Comparison of ENCODE assay signal across 8 cellular contexts in genomic region chr2:239991689-239992314, GRCh38. TPM values are rescaled to one million over a fixed set of nuclear protein-coding genes. Genes with fewer than 3 reads are reported as not detected.
DNase-seq lines count a peak whose midpoint lies in the region; ATAC-seq and TF ChIP-seq lines count a peak whose summit lies in the region.

No MANE protein-coding gene starts in this region.

- H3K9ac ChIP-seq in H9 (ENCODE audit: extremely low read depth, insufficient read length, low read length) = no peak overlapping the region

- no peak overlapping the region for H3K27ac Mint-ChIP-seq in CD4-positive, CD25-positive, alpha-beta regulatory T cell
- H3K27ac Mint-ChIP-seq in H9 = no peak overlapping the region
- H3K27ac Mint-ChIP-seq in stimulated activated naive CD8-positive, alpha-beta T cell treated with anti-CD3 and anti-CD28 coated beads, Interleukin-15, amount 100 ng/mL, for 72 hours = no peak overlapping the region

- no peaks in the 10 kb centered on the region for H3K79me2 ChIP-seq in H9 (ENCODE audit: insufficient read depth, low read length)

- H3T11ph ChIP-seq in H9 (ENCODE audit: low read length) = no peak overlapping the region

- no peaks in the 10 kb centered on the region for H3K4me1 ChIP-seq in CD4-positive, CD25-positive, alpha-beta regulatory T cell (ENCODE audit: control insufficient read depth, insufficient read depth, low read length, poor library complexity, severe bottlenecking)
- H3K4me1 ChIP-seq in H9 (ENCODE audit: insufficient read depth, low read length) = no peaks in the 10 kb centered on the region
- H3K4me1 ChIP-seq in thoracic aorta (ENCODE audit: control insufficient read depth in 1 of 2, low read depth in 2 of 2) = no peaks in the 10 kb centered on the region

- peaks cover 2% of the 10 kb centered on the region for H4K20me1 ChIP-seq in H9 (ENCODE audit: control insufficient read depth, insufficient read depth, insufficient read length)

- no peak overlapping the region for H2BK15ac ChIP-seq in H9 (ENCODE audit: low read depth, low read length)

- no peak overlapping the region for H3K56ac ChIP-seq in H9 (ENCODE audit: insufficient read length, low read depth, low read length)

- H3K23ac ChIP-seq in H9 (ENCODE audit: insufficient read length, low read depth, low read length) = no peak overlapping the region

- no peaks in the 10 kb centered on the region for H3K79me1 ChIP-seq in H9 (ENCODE audit: insufficient read depth, low read depth, low read length, poor library complexity, severe bottlenecking)

- H2AFZ ChIP-seq in H9 (ENCODE audit: low read length) = no peak overlapping the region

- no peak overlapping the region for H3K14ac ChIP-seq in H9 (ENCODE audit: insufficient read depth, low read length)

- no peaks in the 10 kb centered on the region for H3K9me3 ChIP-seq in CD4-positive, CD25-positive, alpha-beta regulatory T cell (ENCODE audit: control insufficient read depth in 2 of 2, low read length in 2 of 2)
- no peaks in the 10 kb centered on the region for H3K9me3 ChIP-seq in H9 (ENCODE audit: control insufficient read depth, low read depth, low read length)
- H3K9me3 ChIP-seq in thoracic aorta = no peaks in the 10 kb centered on the region

- H4K91ac ChIP-seq in H9 (ENCODE audit: insufficient read length, low read depth, low read length) = no peak overlapping the region

- H4K5ac ChIP-seq in H9 (ENCODE audit: insufficient read length, low read depth, low read length) = no peak overlapping the region

- H3K27ac ChIP-seq in CD4-positive, CD25-positive, alpha-beta regulatory T cell (ENCODE audit: insufficient read depth, low read length, poor library complexity, severe bottlenecking) = no peak overlapping the region
- no peak overlapping the region for H3K27ac ChIP-seq in H9 (ENCODE audit: insufficient read length, low read depth, low read length)
- no peak overlapping the region for H3K27ac ChIP-seq in thoracic aorta

- H4K8ac ChIP-seq in H9 (replicated peaks; ENCODE audit: insufficient read length, low read depth, low read length) = no peak overlapping the region

- H2BK5ac ChIP-seq in H9 (ENCODE audit: insufficient read length, low read length) = no peak overlapping the region

- peaks cover 54% of the 10 kb centered on the region for H3K36me3 ChIP-seq in CD4-positive, CD25-positive, alpha-beta regulatory T cell (ENCODE audit: control insufficient read depth, insufficient read depth, low read length)
- peaks cover 5% of the 10 kb centered on the region for H3K36me3 ChIP-seq in kidney epithelial cell (ENCODE audit: control insufficient read depth, insufficient read depth, low read length)
- H3K36me3 ChIP-seq in thoracic aorta = peaks cover 21% of the 10 kb centered on the region

- no peak overlapping the region for H3K4me3 Mint-ChIP-seq in CD4-positive, CD25-positive, alpha-beta regulatory T cell
- no peak overlapping the region for H3K4me3 Mint-ChIP-seq in H9
- H3K4me3 Mint-ChIP-seq in stimulated activated naive CD8-positive, alpha-beta T cell treated with anti-CD3 and anti-CD28 coated beads, Interleukin-15, amount 100 ng/mL, for 72 hours = no peak overlapping the region

- WGBS in H9 (ENCODE audit: extremely low coverage, insufficient read length, low lambda C conversion rate) = no CpG with 5 or more reads among the region's 3 CpGs

- ATAC-seq in CD4-positive, CD25-positive, alpha-beta regulatory T cell (ENCODE audit: low read depth in 2 of 2) = peak; percentile 57 to 66
- ATAC-seq in thoracic aorta (ENCODE audit: insufficient number of reproducible peaks, low FRiP score, low read depth) (no peak), HG02588 (IDR thresholded peaks at IDR 0.05; ENCODE audit: unreplicated experiment) (no peak)
- ATAC-seq in stimulated activated naive CD8-positive, alpha-beta T cell treated with anti-CD3 and anti-CD28 coated beads, Interleukin-15, amount 100 ng/mL, for 72 hours = no peak

- H3K18ac ChIP-seq in H9 (ENCODE audit: insufficient read length, low read depth, low read length) = no peak overlapping the region

- H3K36me3 Mint-ChIP-seq in CD4-positive, CD25-positive, alpha-beta regulatory T cell = peaks cover 57% of the 10 kb centered on the region
- H3K36me3 Mint-ChIP-seq in H9 (ENCODE audit: insufficient read depth in 1 of 3, low read depth in 3 of 3) = peaks cover 40 to 58% (median 56%) of the 10 kb centered on the region in 3 experiments; a peak in 6 of 7 replicates

- no peak overlapping the region for H2AK5ac ChIP-seq in H9 (ENCODE audit: insufficient read length, low read length)

- DNase-seq in CD4-positive, CD25-positive, alpha-beta regulatory T cell = peak in 2 of 3 donors; percentile 56 to 73
- DNase-seq in H9 (no peak), NCI-H82 treated with DMSO at 0.1 percent for 48 hours (lab: John Stamatoyannopoulos, UW; ENCODE audit: unreplicated experiment) (peak; percentile 10), cardiac fibroblast (ENCODE audit: low read depth in 2 of 2) (peak; percentile 78 to 79), kidney epithelial cell (ENCODE audit: low read depth) (peak; percentile 12), thoracic aorta (ENCODE audit: low spot score) (no peak)
- DNase-seq in stimulated activated naive CD8-positive, alpha-beta T cell treated with anti-CD3 and anti-CD28 coated beads, Interleukin-15, amount 100 ng/mL, for 72 hours = no peak

- no peak overlapping the region for H2BK120ac ChIP-seq in H9 (ENCODE audit: low read depth, low read length, poor library complexity, severe bottlenecking)

- no peak overlapping the region for H3K4ac ChIP-seq in H9 (ENCODE audit: low read depth, low read length)

- peak; percentile 92 for TF ChIP-seq CTCF in H9 (conservative IDR thresholded peaks at IDR 0.05)
- peak; percentile 71 for TF ChIP-seq CTCF in cardiac fibroblast (IDR thresholded peaks at IDR 0.05; ENCODE audit: low read depth, low read length)
- TF ChIP-seq CTCF in kidney epithelial cell (IDR thresholded peaks at IDR 0.05; ENCODE audit: insufficient read depth, low read length, poor library complexity, severe bottlenecking) = peak; percentile 75
- peak; percentile 80 for TF ChIP-seq CTCF in thoracic aorta (IDR thresholded peaks at IDR 0.05)

- peaks cover 0 to 6% (median 5%) of the 10 kb centered on the region in 4 donors for H3K4me1 Mint-ChIP-seq in CD4-positive, CD25-positive, alpha-beta regulatory T cell
- H3K4me1 Mint-ChIP-seq in H9 = no peaks in the 10 kb centered on the region
- no peaks in the 10 kb centered on the region for H3K4me1 Mint-ChIP-seq in stimulated activated naive CD8-positive, alpha-beta T cell treated with anti-CD3 and anti-CD28 coated beads, Interleukin-15, amount 100 ng/mL, for 72 hours

- H3K27me3 Mint-ChIP-seq in CD4-positive, CD25-positive, alpha-beta regulatory T cell = no peaks in the 10 kb centered on the region
- H3K27me3 Mint-ChIP-seq in H9 (ENCODE audit: low read depth) = no peaks in the 10 kb centered on the region
- no peaks in the 10 kb centered on the region for H3K27me3 Mint-ChIP-seq in stimulated activated naive CD8-positive, alpha-beta T cell treated with anti-CD3 and anti-CD28 coated beads, Interleukin-15, amount 100 ng/mL, for 72 hours

- H3K4me2 ChIP-seq in H9 (ENCODE audit: insufficient read depth, insufficient read length, low read length) = no peak overlapping the region

- H2BK20ac ChIP-seq in H9 (ENCODE audit: low read depth, low read length, poor library complexity, severe bottlenecking) = no peak overlapping the region

- H3K27me3 ChIP-seq in CD4-positive, CD25-positive, alpha-beta regulatory T cell (ENCODE audit: control insufficient read depth, insufficient read depth, low read length) = no peaks in the 10 kb centered on the region
- H3K27me3 ChIP-seq in H9 (ENCODE audit: insufficient read depth, low read length) = no peaks in the 10 kb centered on the region
- H3K27me3 ChIP-seq in kidney epithelial cell (ENCODE audit: control insufficient read depth, insufficient read depth, low read length) = no peaks in the 10 kb centered on the region
- H3K27me3 ChIP-seq in thoracic aorta (replicated peaks; ENCODE audit: insufficient read depth) = no peaks in the 10 kb centered on the region

- no peak overlapping the region for H3K4me3 ChIP-seq in CD4-positive, CD25-positive, alpha-beta regulatory T cell (ENCODE audit: low read depth, low read length)
- H3K4me3 ChIP-seq in cardiac fibroblast (replicated peaks in 1 of 2; ENCODE audit: low read depth in 2 of 2, low read length in 2 of 2) (no peak overlapping the region), kidney epithelial cell (ENCODE audit: low read depth, low read length) (no peak overlapping the region), thoracic aorta (no peak overlapping the region)

- H2BK12ac ChIP-seq in H9 (ENCODE audit: insufficient read length, low read depth, low read length) = no peak overlapping the region

- H3K9me3 Mint-ChIP-seq in CD4-positive, CD25-positive, alpha-beta regulatory T cell = no peaks in the 10 kb centered on the region
- no peaks in the 10 kb centered on the region for H3K9me3 Mint-ChIP-seq in H9
- no peaks in the 10 kb centered on the region for H3K9me3 Mint-ChIP-seq in stimulated activated naive CD8-positive, alpha-beta T cell treated with anti-CD3 and anti-CD28 coated beads, Interleukin-15, amount 100 ng/mL, for 72 hours

- no peaks in the 10 kb centered on the region for H3K23me2 ChIP-seq in H9 (ENCODE audit: insufficient read length, low read depth, low read length, poor library complexity, severe bottlenecking)

RNA-seq across cellular contexts. Expression of gene NDUFA10, which starts 33.3 kb away (rescaled TPM):
- total RNA-seq in CD4-positive, CD25-positive, alpha-beta regulatory T cell = 101 TPM
- polyA plus RNA-seq in CD4-positive, CD25-positive, alpha-beta regulatory T cell = 100 to 1,000 TPM; 114 to 141 (median 126) TPM
- 91.8 and 95.9 TPM in 2 replicates for total RNA-seq in H9 (2021)
- total RNA-seq in kidney epithelial cell = 123 and 172 TPM in 2 replicates
- total RNA-seq in thoracic aorta = 10 to 100 TPM; 61.0 to 78.4 TPM

RNA-seq across cellular contexts. Expression of gene OR6B2, which starts 38.4 kb away (rescaled TPM):
- total RNA-seq in CD4-positive, CD25-positive, alpha-beta regulatory T cell = not detected
- polyA plus RNA-seq in CD4-positive, CD25-positive, alpha-beta regulatory T cell = not detected
- total RNA-seq in H9 (2021) (not detected in 2 replicates), kidney epithelial cell (not detected in 2 replicates), thoracic aorta (not detected)

Comparison
In these comparisons a context has a peak if more than half of its experiments do, and no peak if none do; other contexts are left out.
1. ATAC-seq: peak in CD4-positive, CD25-positive, alpha-beta regulatory T cell (2 of 2); none in thoracic aorta (single experiment), stimulated activated naive CD8-positive, alpha-beta T cell treated with anti-CD3 and anti-CD28 coated beads, Interleukin-15, amount 100 ng/mL, for 72 hours (single experiment) and HG02588 (single experiment).
2. DNase-seq: peak in CD4-positive, CD25-positive, alpha-beta regulatory T cell (2 of 3), NCI-H82 treated with DMSO at 0.1 percent for 48 hours (single experiment), cardiac fibroblast (2 of 2) and kidney epithelial cell (single experiment); none in H9 (single experiment), thoracic aorta (single experiment) and stimulated activated naive CD8-positive, alpha-beta T cell treated with anti-CD3 and anti-CD28 coated beads, Interleukin-15, amount 100 ng/mL, for 72 hours (0 of 2).
3. Peak in every context shown above with its lines, with median percentiles within 50 percentile points of each other: CTCF ChIP-seq.